1 cellular context compared by ENCODE assay signal in the genomic region with DNA sequence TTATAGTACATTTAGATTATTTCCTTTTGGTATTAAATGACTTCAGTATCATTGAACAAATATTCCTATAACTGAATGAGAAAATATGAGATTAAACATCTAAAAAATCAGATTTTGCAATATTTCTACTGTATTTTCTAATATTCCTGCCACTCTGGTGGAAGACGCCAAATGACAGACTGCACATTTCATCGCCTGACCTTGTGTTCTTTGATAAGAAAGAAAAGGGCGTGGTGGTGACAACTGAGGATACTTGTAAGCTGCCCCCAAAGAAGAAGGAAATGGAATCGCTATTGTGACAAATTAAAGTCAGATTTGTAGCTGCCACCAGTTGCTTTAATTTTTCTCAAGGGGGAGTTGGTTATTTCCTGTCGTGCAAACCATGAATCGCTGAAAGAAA.
TF ChIP-seq lines count a peak whose summit lies in the region.

No MANE protein-coding gene starts in this region.

TF ChIP-seq in IMR-90, 13 proteins besides CTCF, POLR2A, EP300 and RAD21 (continued from another document):
- TF ChIP-seq, protein P1, sequence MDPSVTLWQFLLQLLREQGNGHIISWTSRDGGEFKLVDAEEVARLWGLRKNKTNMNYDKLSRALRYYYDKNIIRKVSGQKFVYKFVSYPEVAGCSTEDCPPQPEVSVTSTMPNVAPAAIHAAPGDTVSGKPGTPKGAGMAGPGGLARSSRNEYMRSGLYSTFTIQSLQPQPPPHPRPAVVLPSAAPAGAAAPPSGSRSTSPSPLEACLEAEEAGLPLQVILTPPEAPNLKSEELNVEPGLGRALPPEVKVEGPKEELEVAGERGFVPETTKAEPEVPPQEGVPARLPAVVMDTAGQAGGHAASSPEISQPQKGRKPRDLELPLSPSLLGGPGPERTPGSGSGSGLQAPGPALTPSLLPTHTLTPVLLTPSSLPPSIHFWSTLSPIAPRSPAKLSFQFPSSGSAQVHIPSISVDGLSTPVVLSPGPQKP (IDR thresholded peaks at IDR 0.05; ENCODE audit: borderline replicate concordance, low read depth, low read length), result no peak
- TF ChIP-seq NFE2L2 (IDR thresholded peaks at IDR 0.05; ENCODE audit: low read depth, low read length), result no peak
- TF ChIP-seq MAFK (IDR thresholded peaks at IDR 0.05; ENCODE audit: low read depth, low read length), result no peak
- no peak for TF ChIP-seq FOS (IDR thresholded peaks at IDR 0.05; ENCODE audit: low read depth, low read length)
